ENCODE assay signal across 22 cellular contexts in genomic region chr10:77158666-77159065, GRCh38.
"Had no signal": no experiment of that assay in that cellular context is flagged by ENCODE, and none has a peak within 500 bp of the region (broad histone marks: within the 10 kb centered on the region; RNA-seq: fewer than 3 reads in every experiment).

No MANE protein-coding gene starts in this region.

- H3K27ac Mint-ChIP-seq: activated CD4-positive, alpha-beta memory T cell treated with anti-CD3 and anti-CD28 coated beads for 36 hours; activated naive CD8-positive, alpha-beta T cell treated with anti-CD3 and anti-CD28 coated beads, Interleukin-2, amount 50 U/mL, for 24 hours; activated T-cell treated with anti-CD3 and anti-CD28 coated beads, Interleukin-2, amount 50 U/mL, for 72 hours; immature natural killer cell; stimulated activated memory B cell treated with anti-CD40 and anti-IgM and Interleukin-4, amounts not matched to agents 10 μg/mL and 1 μg/mL and 100 μg/mL, for 72 hours had no signal

- DNase-seq: activated CD4-positive, alpha-beta memory T cell treated with anti-CD3 and anti-CD28 coated beads for 36 hours; activated CD4-positive, alpha-beta T cell treated with anti-CD3 and anti-CD28 coated beads for 48 hours; activated effector memory CD4-positive, alpha-beta T cell treated with anti-CD3 and anti-CD28 coated beads, Interleukin-2, amount 50 U/mL, for 16 hours; activated naive CD4-positive, alpha-beta T cell treated with anti-CD3 and anti-CD28 coated beads, Interleukin-2, amount 50 U/mL, for 16 hours; activated naive CD8-positive, alpha-beta T cell treated with anti-CD3 and anti-CD28 coated beads, Interleukin-2, amount 50 U/mL, for 24 hours; activated T-cell treated with anti-CD3 and anti-CD28 coated beads, Interleukin-2, amount 50 U/mL, for 72 hours; anterior cingulate cortex; body of pancreas; dermis blood vessel endothelial cell; effector CD8-positive, alpha-beta T cell; erythroblast; foreskin keratinocyte; glutamatergic neuron; immature natural killer cell; occipital lobe; retina; sigmoid colon; stimulated activated CD4-positive, alpha-beta T cell treated with anti-CD3 and anti-CD28 coated beads, Interleukin-15, amount 100 ng/mL, for 24 hours; stomach; T-helper 9 cell; uterus had no signal

- H3K27me3 Mint-ChIP-seq: stimulated activated memory B cell treated with anti-CD40 and anti-IgM and Interleukin-4, amounts not matched to agents 10 μg/mL and 1 μg/mL and 100 μg/mL, for 72 hours had no signal

- H3K9me3 Mint-ChIP-seq: activated CD4-positive, alpha-beta memory T cell treated with anti-CD3 and anti-CD28 coated beads for 36 hours; activated naive CD8-positive, alpha-beta T cell treated with anti-CD3 and anti-CD28 coated beads, Interleukin-2, amount 50 U/mL, for 24 hours; activated T-cell treated with anti-CD3 and anti-CD28 coated beads, Interleukin-2, amount 50 U/mL, for 72 hours; immature natural killer cell; stimulated activated memory B cell treated with anti-CD40 and anti-IgM and Interleukin-4, amounts not matched to agents 10 μg/mL and 1 μg/mL and 100 μg/mL, for 72 hours had no signal

- H3K4me1 Mint-ChIP-seq: activated naive CD8-positive, alpha-beta T cell treated with anti-CD3 and anti-CD28 coated beads, Interleukin-2, amount 50 U/mL, for 24 hours; immature natural killer cell; stimulated activated memory B cell treated with anti-CD40 and anti-IgM and Interleukin-4, amounts not matched to agents 10 μg/mL and 1 μg/mL and 100 μg/mL, for 72 hours had no signal

- H3K4me3 Mint-ChIP-seq: activated CD4-positive, alpha-beta memory T cell treated with anti-CD3 and anti-CD28 coated beads for 36 hours; activated naive CD8-positive, alpha-beta T cell treated with anti-CD3 and anti-CD28 coated beads, Interleukin-2, amount 50 U/mL, for 24 hours; activated T-cell treated with anti-CD3 and anti-CD28 coated beads, Interleukin-2, amount 50 U/mL, for 72 hours; immature natural killer cell; stimulated activated memory B cell treated with anti-CD40 and anti-IgM and Interleukin-4, amounts not matched to agents 10 μg/mL and 1 μg/mL and 100 μg/mL, for 72 hours had no signal

- H3K36me3 Mint-ChIP-seq: activated CD4-positive, alpha-beta memory T cell treated with anti-CD3 and anti-CD28 coated beads for 36 hours; immature natural killer cell; stimulated activated memory B cell treated with anti-CD40 and anti-IgM and Interleukin-4, amounts not matched to agents 10 μg/mL and 1 μg/mL and 100 μg/mL, for 72 hours had no signal

- ATAC-seq: activated naive CD8-positive, alpha-beta T cell treated with anti-CD3 and anti-CD28 coated beads, Interleukin-2, amount 50 U/mL, for 24 hours; activated T-cell treated with anti-CD3 and anti-CD28 coated beads, Interleukin-2, amount 50 U/mL, for 72 hours; body of pancreas; foreskin keratinocyte; stimulated activated memory B cell treated with anti-CD40 and anti-IgM and Interleukin-4, amounts not matched to agents 10 μg/mL and 1 μg/mL and 100 μg/mL, for 72 hours had no signal
